Comparison of ENCODE assay signal across 19 cellular contexts in genomic region chr17:58686980-58687379, GRCh38. TPM values are rescaled to one million over a fixed set of nuclear protein-coding genes. Genes with fewer than 3 reads are reported as not detected.
DNase-seq lines count a peak whose midpoint lies in the region; ATAC-seq, FAIRE-seq and TF ChIP-seq lines count a peak whose summit lies in the region.
"Had no signal": no experiment of that assay in that cellular context is flagged by ENCODE, and none has a peak within 500 bp of the region (broad histone marks: within the 10 kb centered on the region; RNA-seq: fewer than 3 reads in every experiment).

No MANE protein-coding gene starts in this region.

- intact Hi-C loops in Caco-2 (cut with micrococcal nuclease; ENCODE audit: unreplicated experiment) (loop anchor here (1.0 to 10.0 kb wide), 2 partner anchors 8 to 52 kb away; no protein-coding TSS in a partner anchor), PC-3 (cut with micrococcal nuclease) (no loop called here)

- no peak overlapping the region for H2BK20ac ChIP-seq in H1 (ENCODE audit: low read length)

- no peak overlapping the region for H4K5ac ChIP-seq in H1 (ENCODE audit: insufficient read length, low read depth, low read length)

- H3K36me3 ChIP-seq in Caco-2 (ENCODE audit: control insufficient read depth, insufficient read depth, low read length) (no peaks in the 10 kb centered on the region), PC-3 (ENCODE audit: low read depth, low read length) (no peaks in the 10 kb centered on the region), H1 (ENCODE audit: control insufficient read depth in 2 of 4, insufficient read depth in 4 of 4, low read length in 3 of 4) (no peaks in the 10 kb centered on the region)
- H3K36me3 ChIP-seq: BLaER1 had no signal

- no peak overlapping the region for H2BK15ac ChIP-seq in H1 (ENCODE audit: low read length)

- H3K23me2 ChIP-seq in H1 (ENCODE audit: low read depth, low read length), result no peaks in the 10 kb centered on the region; the same call in 1 of the 2 replicates

- ATAC-seq in PC-3 (peak; percentile 24; the same call in 1 of the 2 replicates), GM21423 (IDR thresholded peaks at IDR 0.05; ENCODE audit: unreplicated experiment) (no peak), HG02852 (IDR thresholded peaks at IDR 0.05; ENCODE audit: unreplicated experiment) (no peak)

- peak overlapping the region; percentile 49 for H3K27ac Mint-ChIP-seq in Caco-2 (ENCODE audit: unreplicated experiment)
- peak overlapping the region; percentile 59 for H3K27ac Mint-ChIP-seq in mesothelial cell of epicardium
- H3K27ac Mint-ChIP-seq: HFFc6 had no signal

- DNase-seq in Caco-2, result peak; percentile 83 to 91
- peak; percentile 68 for DNase-seq in PC-3
- no peak for DNase-seq in H1 (ENCODE audit: low read depth in 1 of 2, low spot score in 2 of 2)
- no peak for DNase-seq in mesothelial cell of epicardium (ENCODE audit: low spot score in 2 of 2, unreplicated experiment in 2 of 2)
- no peak for DNase-seq in NCI-H510A treated with DMSO at 0.1 percent for 48 hours (lab: John Stamatoyannopoulos, UW)
- no peak for DNase-seq in activated naive CD4-positive, alpha-beta T cell (lab: John Stamatoyannopoulos, UW)
- DNase-seq: 8988T, AML-193, Calu3, DMS 273 treated with DMSO at 0.1 percent for 48 hours, HCEC 1CT, HFFc6 had no signal

- H3K4me1 Mint-ChIP-seq in Caco-2 (ENCODE audit: low read depth, unreplicated experiment) (peaks cover 18% of the 10 kb centered on the region), mesothelial cell of epicardium (peaks cover 7% of the 10 kb centered on the region)

- no peaks in the 10 kb centered on the region for H3K27me3 ChIP-seq in Caco-2 (replicated peaks; ENCODE audit: control insufficient read depth, insufficient read depth, low read length)
- H3K27me3 ChIP-seq in PC-3 (ENCODE audit: low read length), result no peaks in the 10 kb centered on the region
- H3K27me3 ChIP-seq in H1 (replicated peaks in 1 of 4; ENCODE audit: control insufficient read depth in 3 of 4, extremely low read depth in 1 of 4, insufficient read depth in 3 of 4, low read length in 3 of 4), result no peaks in the 10 kb centered on the region
- H3K27me3 ChIP-seq: BLaER1 had no signal

- POLR2A ChIA-PET in Caco-2 (lab: Charles Lee), result interaction anchor here (1.2 kb wide), 1 partner anchor 55 kb away, joined by 5 read pairs; no protein-coding TSS in a partner anchor
- POLR2A ChIA-PET in PC-3 (lab: Charles Lee; ENCODE audit: unreplicated experiment), result no interaction called here
- POLR2A ChIA-PET in H1 (lab: Charles Lee; ENCODE audit: partially characterized antibody), result interaction anchor here (1.8 to 1.9 kb wide), 2 partner anchors 27 to 55 kb away, joined by 6 to 8 read pairs; no protein-coding TSS in a partner anchor

- CTCF ChIA-PET in Caco-2 (lab: Charles Lee) (no interaction called here), PC-3 (lab: Charles Lee) (interaction anchor here (0.6 kb wide), 1 partner anchor 89 kb away, joined by 9 read pairs; no protein-coding TSS in a partner anchor), H1 (lab: Charles Lee; ENCODE audit: partially characterized antibody) (interaction anchor here (1.7 kb wide), 1 partner anchor 95 kb away, joined by 4 read pairs; no protein-coding TSS in a partner anchor)

- TF ChIP-seq POLR2A in H1 (IDR thresholded peaks at IDR 0.05; ENCODE audit: control extremely low read depth in 1 of 2, low read depth in 2 of 2, low read length in 2 of 2), result no peak

- H3K9ac ChIP-seq in PC-3 (ENCODE audit: low read length), result no peak overlapping the region
- H3K9ac ChIP-seq in H1 (replicated peaks in 1 of 4; ENCODE audit: extremely low read depth in 1 of 4, low read depth in 3 of 4, low read length in 3 of 4), result no peak overlapping the region
- H3K9ac ChIP-seq: BLaER1 had no signal

- H3K56ac ChIP-seq in H1 (replicated peaks; ENCODE audit: insufficient read length, low read depth, low read length), result no peak overlapping the region

- no peak overlapping the region for H3K14ac ChIP-seq in H1 (ENCODE audit: insufficient read length)

- H3F3A ChIP-seq in PC-3 (ENCODE audit: low read length, unreplicated experiment), result no peaks in the 10 kb centered on the region

- H3K9me3 ChIP-seq in Caco-2 (no peaks in the 10 kb centered on the region), PC-3 (ENCODE audit: low read length) (no peaks in the 10 kb centered on the region), H1 (ENCODE audit: insufficient read depth in 2 of 2, low read depth in 1 of 2, low read length in 1 of 2) (no peaks in the 10 kb centered on the region)

- TF ChIP-seq RAD21 in H1 (IDR thresholded peaks at IDR 0.05 in 1 of 2, conservative IDR thresholded peaks at IDR 0.05 in 1 of 2; ENCODE audit: low read depth in 2 of 2, low read length in 2 of 2), result no peak

- peaks cover 5% of the 10 kb centered on the region for H3K36me3 Mint-ChIP-seq in Caco-2 (ENCODE audit: insufficient read depth, unreplicated experiment)
- no peaks in the 10 kb centered on the region for H3K36me3 Mint-ChIP-seq in mesothelial cell of epicardium

- no peaks in the 10 kb centered on the region for H3K79me1 ChIP-seq in H1 (ENCODE audit: low read depth, low read length)

- BruUV-seq in Caco-2 (replicated peaks; lab: Mats Ljungman, UMichigan) (no TSS peak), PC-3 (replicated peaks; lab: Mats Ljungman, UMichigan) (no TSS peak)

- H3K4me3 ChIP-seq in Caco-2 (ENCODE audit: low read depth, low read length) (no peak overlapping the region), PC-3 (ENCODE audit: low read length) (no peak overlapping the region), H1 (ENCODE audit: extremely low read depth in 1 of 4, insufficient read depth in 2 of 4, low read depth in 3 of 4, low read length in 4 of 4) (no peak overlapping the region)
- H3K4me3 ChIP-seq: BLaER1 had no signal

- H2BK5ac ChIP-seq in H1 (ENCODE audit: low read depth, low read length), result no peak overlapping the region

- no peak overlapping the region for H2AK5ac ChIP-seq in H1 (ENCODE audit: low read depth, low read length)

- H3K4ac ChIP-seq in H1 (replicated peaks; ENCODE audit: insufficient read length, low read depth, low read length), result no peak overlapping the region

- no peak overlapping the region for H3K4me3 Mint-ChIP-seq in Caco-2 (ENCODE audit: unreplicated experiment)
- no peak overlapping the region for H3K4me3 Mint-ChIP-seq in mesothelial cell of epicardium
- H3K4me3 Mint-ChIP-seq: HFFc6 had no signal

- H4K91ac ChIP-seq in H1 (replicated peaks; ENCODE audit: insufficient read length, low read length), result no peak overlapping the region

- no peak overlapping the region for H2BK120ac ChIP-seq in H1 (replicated peaks; ENCODE audit: low read depth, low read length)

- H3K9me3 Mint-ChIP-seq in Caco-2 (ENCODE audit: unreplicated experiment) (no peaks in the 10 kb centered on the region), mesothelial cell of epicardium (no peaks in the 10 kb centered on the region)
- H3K9me3 Mint-ChIP-seq: HFFc6 had no signal

- no peak for TF ChIP-seq CTCF in Caco-2 (IDR thresholded peaks at IDR 0.05; ENCODE audit: insufficient read depth in 1 of 2, low read depth in 1 of 2, low read length in 1 of 2, severe bottlenecking in 1 of 2, unreplicated experiment in 1 of 2)
- no peak for TF ChIP-seq CTCF in PC-3 (conservative IDR thresholded peaks at IDR 0.05; ENCODE audit: low read depth, low read length)
- TF ChIP-seq CTCF in H1 (IDR thresholded peaks at IDR 0.05; ENCODE audit: control extremely low read depth in 1 of 3, insufficient read depth in 1 of 3, low read depth in 1 of 3, low read length in 3 of 3), result no peak
- TF ChIP-seq CTCF in mesothelial cell of epicardium (IDR thresholded peaks at IDR 0.05; ENCODE audit: unreplicated experiment), result no peak

- TF ChIP-seq EP300 in H1 (IDR thresholded peaks at IDR 0.05; ENCODE audit: borderline replicate concordance in 1 of 2, low read depth in 2 of 2, low read length in 2 of 2), result no peak

- H3K9me2 ChIP-seq in PC-3 (replicated peaks; ENCODE audit: low read length), result no peaks in the 10 kb centered on the region

- H4K20me1 ChIP-seq in PC-3 (ENCODE audit: low read length), result no peaks in the 10 kb centered on the region
- H4K20me1 ChIP-seq in H1 (replicated peaks in 1 of 2; ENCODE audit: control insufficient read depth in 1 of 2, insufficient read depth in 2 of 2, low read length in 2 of 2), result no peaks in the 10 kb centered on the region
- H4K20me1 ChIP-seq: BLaER1 had no signal

- H3K23ac ChIP-seq in H1 (ENCODE audit: insufficient read length), result no peak overlapping the region

- no peak overlapping the region for H2AFZ ChIP-seq in PC-3 (ENCODE audit: low read length)
- 0 out of 2 replicates have a peak overlapping the region, but pooled peaks have one; percentile 1 for H2AFZ ChIP-seq in H1 (ENCODE audit: low read length)

- no peak for FAIRE-seq in H1 (lab: Jason Lieb, UNC)
- FAIRE-seq: G401.6, GM12891 had no signal

- H3K18ac ChIP-seq in H1 (ENCODE audit: extremely low read depth, low read length), result no peak overlapping the region

- H4K8ac ChIP-seq in H1 (ENCODE audit: extremely low read depth, insufficient read depth, low read length), result no peak overlapping the region

- no peak overlapping the region for H2BK12ac ChIP-seq in H1 (ENCODE audit: low read depth, low read length)

- no peaks in the 10 kb centered on the region for H3K27me3 Mint-ChIP-seq in Caco-2 (ENCODE audit: insufficient read depth, unreplicated experiment)
- H3K27me3 Mint-ChIP-seq in mesothelial cell of epicardium (ENCODE audit: low read depth), result no peaks in the 10 kb centered on the region

- WGBS in H1 (ENCODE audit: extremely low coverage in 1 of 2, insufficient coverage in 1 of 2, insufficient read length in 1 of 2, insufficient replicate concordance in 2 of 2, low coverage in 1 of 2, low lambda C conversion rate in 2 of 2, missing lambda C conversion rate in 1 of 2), 2 experiments, result 85% methylated on average over 4 of the region's 4 CpGs; no CpG with 5 or more reads in 1 of the 2 experiments

- peaks cover 18% of the 10 kb centered on the region for H3K4me1 ChIP-seq in Caco-2
- H3K4me1 ChIP-seq in PC-3 (ENCODE audit: insufficient read depth, low read length), result peaks cover under 1% of the 10 kb centered on the region; the same call in 1 of the 2 replicates
- H3K4me1 ChIP-seq in H1 (replicated peaks in 1 of 4; ENCODE audit: control insufficient read depth in 3 of 4, insufficient read depth in 4 of 4, low read length in 3 of 4), result no peaks in the 10 kb centered on the region; a peak in 1 of 7 replicates

- H3K27ac ChIP-seq in PC-3 (ENCODE audit: low read length), result no peak overlapping the region
- H3K27ac ChIP-seq in H1 (ENCODE audit: low read depth, low read length), result no peak overlapping the region
- H3K27ac ChIP-seq: BLaER1 had no signal

- no peak overlapping the region for H3K4me2 ChIP-seq in PC-3 (ENCODE audit: low read length)
- H3K4me2 ChIP-seq in H1 (ENCODE audit: insufficient read depth in 1 of 2, low read depth in 2 of 2, low read length in 2 of 2), result no peak overlapping the region
- H3K4me2 ChIP-seq: BLaER1 had no signal

- H3K79me2 ChIP-seq in PC-3 (ENCODE audit: low read length) (no peaks in the 10 kb centered on the region), H1 (ENCODE audit: control insufficient read depth in 1 of 2, insufficient read depth in 2 of 2, low read length in 2 of 2) (no peaks in the 10 kb centered on the region)

RNA-seq across cellular contexts. Expression of gene TEX14, which starts 4.9 kb away (rescaled TPM):
- total RNA-seq in Caco-2 (2022) (0.30 and 0.54 TPM in 2 replicates), PC-3 (2014; rRNA removed) (0.12 and 0.29 TPM in 2 replicates), mesothelial cell of epicardium (0.20 to 0.43 TPM (median 0.34 TPM) in 3 replicates)
- total RNA-seq in H1 (2021; fragmentation: NEBNext Ultra II Directional; extraction: Animal tissue kit (Norgen Biotek cat#: 25700)), result 0.88 and 2.5 TPM in 2 replicates
- polyA plus RNA-seq in H1 (2011; rRNA removed), result 0.55 and 0.83 TPM in 2 replicates
- polyA plus RNA-seq in H1 (2011; cell fraction: cytosol; rRNA removed), result 0.75 TPM
- polyA plus RNA-seq in H1 (2011; cell fraction: nucleus; rRNA removed), result 0.43 TPM
- 1.4 to 2.1 TPM (median 1.8 TPM) in 4 replicates for polyA plus RNA-seq in H1 (2012, experiment 1 of 2)
- polyA plus RNA-seq in H1 (2012, experiment 2 of 2), result 0.13 TPM
- 1.9 TPM for polyA plus RNA-seq in H1 (2013, experiment 1 of 2)
- polyA plus RNA-seq in H1 (2013, experiment 2 of 2), result 1.4 TPM
- 0.56 and 0.60 TPM in 2 replicates for polyA minus RNA-seq in H1 (2011; rRNA and poly(A)+ RNA removed)
- polyA minus RNA-seq in H1 (2011; cell fraction: cytosol; rRNA and poly(A)+ RNA removed), result 0.22 TPM
- 1.1 TPM for polyA minus RNA-seq in H1 (2011; cell fraction: nucleus; rRNA and poly(A)+ RNA removed)
- total RNA-seq: Daoy, H4 had no signal

RNA-seq across cellular contexts. Expression of gene RAD51C, which starts 5.4 kb away (rescaled TPM):
- total RNA-seq in Caco-2 (2022) (59.0 and 61.2 TPM in 2 replicates), PC-3 (2014; rRNA removed) (58.9 and 71.1 TPM in 2 replicates), mesothelial cell of epicardium (28.8 to 31.7 TPM (median 30.3 TPM) in 3 replicates)
- 10.2 and 10.4 TPM in 2 replicates for total RNA-seq in H1 (2021; fragmentation: NEBNext Ultra II Directional; extraction: Animal tissue kit (Norgen Biotek cat#: 25700))
- polyA plus RNA-seq in H1 (2011; rRNA removed), result 9.6 and 21.7 TPM in 2 replicates
- polyA plus RNA-seq in H1 (2011; cell fraction: cytosol; rRNA removed), result 23.1 TPM
- 4.2 TPM for polyA plus RNA-seq in H1 (2011; cell fraction: nucleus; rRNA removed)
- polyA plus RNA-seq in H1 (2012, experiment 1 of 2), result 21.6 to 35.9 TPM (median 23.9 TPM) in 4 replicates
- polyA plus RNA-seq in H1 (2012, experiment 2 of 2), result 9.4 TPM
- 22.2 TPM for polyA plus RNA-seq in H1 (2013, experiment 1 of 2)
- polyA plus RNA-seq in H1 (2013, experiment 2 of 2), result 22.3 TPM
- polyA minus RNA-seq in H1 (2011; rRNA and poly(A)+ RNA removed), result 16.8 and 25.2 TPM in 2 replicates
- 8.7 TPM for polyA minus RNA-seq in H1 (2011; cell fraction: cytosol; rRNA and poly(A)+ RNA removed)
- 12.5 TPM for polyA minus RNA-seq in H1 (2011; cell fraction: nucleus; rRNA and poly(A)+ RNA removed)

Comparison
In these comparisons a context has a peak if more than half of its experiments do, and no peak if none do; other contexts are left out.
1. DNase-seq: peak in Caco-2 (2 of 2) and PC-3 (single experiment); none in H1 (0 of 2), mesothelial cell of epicardium (0 of 2), NCI-H510A treated with DMSO at 0.1 percent for 48 hours (single experiment) and activated naive CD4-positive, alpha-beta T cell (0 of 4).